ENCODE assay signal across 37 cellular contexts in the genomic region with DNA sequence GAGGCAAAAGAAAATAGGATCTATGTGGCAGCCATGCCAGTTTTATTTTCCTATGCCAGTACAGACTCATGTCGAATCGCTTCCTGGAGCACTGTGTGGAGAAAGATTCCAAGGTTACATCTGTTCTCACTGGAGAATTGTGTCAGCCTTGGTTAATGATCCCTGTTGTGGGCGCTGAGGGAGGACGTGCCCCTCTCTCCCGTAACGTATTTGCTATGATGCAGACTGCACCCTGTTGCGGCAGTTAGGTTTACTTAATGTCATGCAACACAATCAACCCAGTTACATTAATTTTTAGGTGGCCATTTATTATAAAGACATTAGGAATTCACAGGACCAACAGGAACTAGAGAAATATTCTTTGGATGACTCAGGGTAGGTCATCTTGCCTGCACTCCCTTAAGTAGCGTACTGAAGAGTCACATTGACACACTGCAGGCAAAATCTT.
DNase-seq lines count a peak whose midpoint lies in the region; ATAC-seq, FAIRE-seq and TF ChIP-seq lines count a peak whose summit lies in the region.
"Had no signal": no experiment of that assay in that cellular context is flagged by ENCODE, and none has a peak within 500 bp of the region (broad histone marks: within the 10 kb centered on the region; RNA-seq: fewer than 3 reads in every experiment).

No MANE protein-coding gene starts in this region.

- H3F3A ChIP-seq in SK-N-SH (replicated peaks; ENCODE audit: insufficient read depth) (no peaks in the 10 kb centered on the region), GM23338 (replicated peaks; ENCODE audit: low read depth) (no peaks in the 10 kb centered on the region)

- no peak overlapping the region for H2BK120ac ChIP-seq in neuronal stem cell (ENCODE audit: low read depth, low read length)

- H2BK5ac ChIP-seq in neuronal stem cell (ENCODE audit: low read length): no peak overlapping the region

- H2AK5ac ChIP-seq in neuronal stem cell (ENCODE audit: low read depth, low read length): no peak overlapping the region

- no peaks in the 10 kb centered on the region for H3K4me1 ChIP-seq in SK-N-SH (ENCODE audit: control insufficient read depth in 1 of 2, insufficient read depth in 2 of 2, low read depth in 1 of 2, low read length in 1 of 2)
- H3K4me1 ChIP-seq in mucosa of descending colon (ENCODE audit: low read depth): no peaks in the 10 kb centered on the region
- no peaks in the 10 kb centered on the region for H3K4me1 ChIP-seq in GM23338 (ENCODE audit: insufficient read depth)
- H3K4me1 ChIP-seq in body of pancreas: no peaks in the 10 kb centered on the region
- H3K4me1 ChIP-seq in neuronal stem cell (ENCODE audit: control insufficient read depth in 2 of 2, insufficient read depth in 1 of 2, low read depth in 1 of 2, low read length in 2 of 2): no peaks in the 10 kb centered on the region
- H3K4me1 ChIP-seq: esophagus muscularis mucosa, HAP-1, pancreas, upper lobe of right lung had no signal

- no peak overlapping the region for H4K91ac ChIP-seq in neuronal stem cell (ENCODE audit: low read depth, low read length, poor library complexity)

- TF ChIP-seq RAD21 in SK-N-SH (IDR thresholded peaks at IDR 0.05; ENCODE audit: low read length): no peak

- H3K9me3 Mint-ChIP-seq in GM23338: no peaks in the 10 kb centered on the region
- H3K9me3 Mint-ChIP-seq: endodermal cell had no signal

- H3K9me3 ChIP-seq in SK-N-SH: no peaks in the 10 kb centered on the region
- H3K9me3 ChIP-seq in mucosa of descending colon: no peaks in the 10 kb centered on the region
- no peaks in the 10 kb centered on the region for H3K9me3 ChIP-seq in body of pancreas
- H3K9me3 ChIP-seq in neuronal stem cell (replicated peaks in 1 of 2; ENCODE audit: control insufficient read depth in 2 of 2, insufficient read depth in 1 of 2, low read depth in 1 of 2, low read length in 2 of 2): no peaks in the 10 kb centered on the region
- H3K9me3 ChIP-seq: HAP-1, pancreas, upper lobe of right lung had no signal

- no peaks in the 10 kb centered on the region for H3K36me3 ChIP-seq in SK-N-SH (replicated peaks in 1 of 2; ENCODE audit: control insufficient read depth in 1 of 2, insufficient read depth in 2 of 2, low read length in 1 of 2)
- no peaks in the 10 kb centered on the region for H3K36me3 ChIP-seq in mucosa of descending colon (ENCODE audit: low read depth)
- H3K36me3 ChIP-seq in GM23338 (ENCODE audit: insufficient read depth): no peaks in the 10 kb centered on the region
- no peaks in the 10 kb centered on the region for H3K36me3 ChIP-seq in body of pancreas (replicated peaks in 1 of 2; ENCODE audit: insufficient read depth in 1 of 2, low read depth in 2 of 2)
- H3K36me3 ChIP-seq in neuronal stem cell (replicated peaks in 1 of 2; ENCODE audit: control insufficient read depth in 2 of 2, insufficient read depth in 2 of 2, low read length in 2 of 2): no peaks in the 10 kb centered on the region
- H3K36me3 ChIP-seq: esophagus muscularis mucosa, HAP-1, pancreas, upper lobe of right lung had no signal

- H3K4me3 ChIP-seq in SK-N-SH (ENCODE audit: low read depth in 2 of 2, low read length in 1 of 2): no peak overlapping the region
- no peak overlapping the region for H3K4me3 ChIP-seq in epithelial cell of esophagus (ENCODE audit: low read length)
- H3K4me3 ChIP-seq in mucosa of descending colon: no peak overlapping the region
- no peak overlapping the region for H3K4me3 ChIP-seq in GM23338
- no peak overlapping the region for H3K4me3 ChIP-seq in body of pancreas
- no peak overlapping the region for H3K4me3 ChIP-seq in neuronal stem cell (ENCODE audit: low read length in 2 of 2)
- H3K4me3 ChIP-seq: esophagus muscularis mucosa, HAP-1, pancreas, skin epidermis, upper lobe of right lung had no signal

- no peak overlapping the region for H3K4me2 ChIP-seq in SK-N-SH
- no peak overlapping the region for H3K4me2 ChIP-seq in GM23338
- H3K4me2 ChIP-seq in neuronal stem cell (ENCODE audit: insufficient read depth, low read length, poor library complexity, severe bottlenecking): no peak overlapping the region

- TF ChIP-seq EP300 in SK-N-SH (IDR thresholded peaks at IDR 0.05; ENCODE audit: borderline replicate concordance in 1 of 2, low read depth in 1 of 2, low read length in 1 of 2): no peak

- peak overlapping the region in 1 of 2 experiments; percentile 21; a peak in 1 of 4 replicates for H3K27ac ChIP-seq in SK-N-SH (ENCODE audit: low read depth in 2 of 2, low read length in 1 of 2)
- no peak overlapping the region for H3K27ac ChIP-seq in GM23338 (ENCODE audit: low read depth)
- no peak overlapping the region for H3K27ac ChIP-seq in body of pancreas
- no peak overlapping the region for H3K27ac ChIP-seq in neuronal stem cell (replicated peaks; ENCODE audit: low read length)
- H3K27ac ChIP-seq: C4-2B, esophagus muscularis mucosa, pancreas, skin epidermis, upper lobe of right lung had no signal

- H3K9ac ChIP-seq in SK-N-SH: no peak overlapping the region
- no peak overlapping the region for H3K9ac ChIP-seq in neuronal stem cell (ENCODE audit: low read depth, low read length, poor library complexity)

- no peak overlapping the region for H3K18ac ChIP-seq in neuronal stem cell (ENCODE audit: low read length)

- WGBS in SK-N-SH (ENCODE audit: low lambda C conversion rate): 73% methylated on average over 8 of the region's 8 CpGs
- WGBS in body of pancreas, 2 donors: 75 to 80% methylated on average over 8 of the region's 8 CpGs
- WGBS in neuronal stem cell (ENCODE audit: extremely low coverage in 2 of 2, insufficient read length in 2 of 2, insufficient replicate concordance in 1 of 2), 2 donors: no CpG with 5 or more reads among the region's 8 CpGs

- no peak overlapping the region for H3K23ac ChIP-seq in neuronal stem cell (ENCODE audit: low read depth, low read length, poor library complexity)

- H2BK15ac ChIP-seq in neuronal stem cell (ENCODE audit: low read length): no peak overlapping the region

- intact Hi-C loops in mucosa of descending colon (cut with DNase I, micrococcal nuclease): no loop called here
- intact Hi-C loops in body of pancreas (cut with DNase I): no loop called here

- no peak for FAIRE-seq in urothelium cell line (lab: Jason Lieb, UNC)
- FAIRE-seq: pancreas had no signal

- H3K27me3 ChIP-seq in SK-N-SH (ENCODE audit: insufficient read depth): no peaks in the 10 kb centered on the region
- H3K27me3 ChIP-seq in GM23338 (ENCODE audit: insufficient read depth): no peaks in the 10 kb centered on the region
- H3K27me3 ChIP-seq in body of pancreas: no peaks in the 10 kb centered on the region
- no peaks in the 10 kb centered on the region for H3K27me3 ChIP-seq in neuronal stem cell (ENCODE audit: control insufficient read depth in 3 of 3, insufficient read depth in 3 of 3, low read depth in 1 of 3, low read length in 3 of 3)
- H3K27me3 ChIP-seq: esophagus muscularis mucosa, pancreas, upper lobe of right lung had no signal

- no peaks in the 10 kb centered on the region for H3K27me3 Mint-ChIP-seq in GM23338 (ENCODE audit: insufficient read depth, low read depth, poor library complexity)
- H3K27me3 Mint-ChIP-seq: activated CD8-positive, alpha-beta memory T cell treated with anti-CD3 and anti-CD28 coated beads, Interleukin-2, amount 10 ng/mL, durations not matched to agents 7 days and 5 days; central memory CD8-positive, alpha-beta T cell; dendritic cell treated with granulocyte-macrophage colony-stimulating factor and Interleukin-4, amounts not matched to agents 40 ng/mL and 50 ng/mL, for 4 days; T-cell had no signal

- peak; percentile 61 for DNase-seq in HT1080 (ENCODE audit: low read depth)
- DNase-seq in SK-N-SH: no peak
- peak; percentile 38 for DNase-seq in epithelial cell of esophagus (ENCODE audit: low read depth)
- peak; percentile 13 for DNase-seq in urothelium cell line (ENCODE audit: low spot score)
- DNase-seq in mucosa of descending colon: no peak
- no peak for DNase-seq in GM23338 (ENCODE audit: low spot score)
- DNase-seq in body of pancreas: no peak
- DNase-seq in neuronal stem cell (ENCODE audit: low spot score): no peak
- DNase-seq: activated CD4-positive, alpha-beta T cell treated with anti-CD3 and anti-CD28 coated beads, Interleukin-2, amount 50 U/mL, for 4 hours; activated CD4-positive, CD25-positive, alpha-beta regulatory T cell; activated CD8-positive, alpha-beta memory T cell treated with anti-CD3 and anti-CD28 coated beads, Interleukin-2, amount 10 ng/mL, durations not matched to agents 7 days and 5 days; activated gamma-delta T cell; activated naive CD8-positive, alpha-beta T cell treated with anti-CD3 and anti-CD28 coated beads for 36 hours; activated T-cell treated with anti-CD3 and anti-CD28 coated beads, Interleukin-2, amount 50 U/mL, for 4 hours; aorta; COR-L47; DMS79; endodermal cell; foreskin melanocyte; Kasumi-1; left colon; mammary epithelial cell; NCI-H1048; NCI-H446; NCI-H774; nephron progenitor cell; pancreas; retina; stimulated activated naive CD8-positive, alpha-beta T cell treated with anti-CD3 and anti-CD28 coated beads, Interleukin-15, Interleukin-2, amounts not matched to agents 100 U/mL and 50 U/mL, for 24 hours; T-cell; upper lobe of right lung had no signal

- H3K36me3 Mint-ChIP-seq in GM23338 (ENCODE audit: low read depth): no peaks in the 10 kb centered on the region
- H3K36me3 Mint-ChIP-seq: activated CD8-positive, alpha-beta memory T cell treated with anti-CD3 and anti-CD28 coated beads, Interleukin-2, amount 10 ng/mL, durations not matched to agents 7 days and 5 days; activated naive CD8-positive, alpha-beta T cell treated with anti-CD3 and anti-CD28 coated beads for 36 hours; T-cell had no signal

- H3K27ac Mint-ChIP-seq in GM23338: no peak overlapping the region
- H3K27ac Mint-ChIP-seq: activated CD8-positive, alpha-beta memory T cell treated with anti-CD3 and anti-CD28 coated beads, Interleukin-2, amount 10 ng/mL, durations not matched to agents 7 days and 5 days; activated naive CD8-positive, alpha-beta T cell treated with anti-CD3 and anti-CD28 coated beads for 36 hours; dendritic cell treated with granulocyte-macrophage colony-stimulating factor and Interleukin-4, amounts not matched to agents 40 ng/mL and 50 ng/mL, for 4 days; endodermal cell; nephron progenitor cell; T-cell had no signal

- no peak for TF ChIP-seq POLR2A in body of pancreas (IDR thresholded peaks at IDR 0.05)

- H3K4me1 Mint-ChIP-seq in GM23338: no peaks in the 10 kb centered on the region
- H3K4me1 Mint-ChIP-seq: activated CD8-positive, alpha-beta memory T cell treated with anti-CD3 and anti-CD28 coated beads, Interleukin-2, amount 10 ng/mL, durations not matched to agents 7 days and 5 days; activated naive CD8-positive, alpha-beta T cell treated with anti-CD3 and anti-CD28 coated beads for 36 hours; central memory CD8-positive, alpha-beta T cell; endodermal cell; nephron progenitor cell; T-cell had no signal

- H4K8ac ChIP-seq in neuronal stem cell (ENCODE audit: low read depth, low read length): no peak overlapping the region

- ATAC-seq in mucosa of descending colon (no peak), GM23338 (no peak), body of pancreas (no peak)
- ATAC-seq: activated CD8-positive, alpha-beta memory T cell treated with anti-CD3 and anti-CD28 coated beads, Interleukin-2, amount 10 ng/mL, durations not matched to agents 7 days and 5 days; activated T-cell treated with anti-CD3 and anti-CD28 coated beads, Interleukin-2, amount 50 U/mL, for 4 hours; left colon; pancreas; stimulated activated naive CD8-positive, alpha-beta T cell treated with anti-CD3 and anti-CD28 coated beads, Interleukin-15, Interleukin-2, amounts not matched to agents 100 U/mL and 50 U/mL, for 24 hours; T-cell; upper lobe of right lung had no signal

- H3K79me1 ChIP-seq in neuronal stem cell (ENCODE audit: low read depth, low read length): no peaks in the 10 kb centered on the region

- TF ChIP-seq CTCF in SK-N-SH (IDR thresholded peaks at IDR 0.05) (no peak), epithelial cell of esophagus (IDR thresholded peaks at IDR 0.05; ENCODE audit: insufficient read depth, low read depth, low read length, missing control alignments) (no peak), mucosa of descending colon (IDR thresholded peaks at IDR 0.05) (no peak), GM23338 (conservative IDR thresholded peaks at IDR 0.05; ENCODE audit: low read depth in 2 of 2) (no peak), body of pancreas (IDR thresholded peaks at IDR 0.05) (no peak)

- H2BK12ac ChIP-seq in neuronal stem cell (ENCODE audit: low read length): no peak overlapping the region

- H3K4me3 Mint-ChIP-seq in GM23338: no peak overlapping the region
- H3K4me3 Mint-ChIP-seq: activated CD8-positive, alpha-beta memory T cell treated with anti-CD3 and anti-CD28 coated beads, Interleukin-2, amount 10 ng/mL, durations not matched to agents 7 days and 5 days; activated naive CD8-positive, alpha-beta T cell treated with anti-CD3 and anti-CD28 coated beads for 36 hours; activated T-cell treated with anti-CD3 and anti-CD28 coated beads, Interleukin-2, amount 50 U/mL, for 4 hours; central memory CD8-positive, alpha-beta T cell; dendritic cell treated with granulocyte-macrophage colony-stimulating factor and Interleukin-4, amounts not matched to agents 40 ng/mL and 50 ng/mL, for 4 days; endodermal cell; nephron progenitor cell; T-cell had no signal

- POLR2A ChIA-PET in SK-N-SH (lab: Yijun Ruan, JAX): no interaction called here

- no peak overlapping the region for H3K4ac ChIP-seq in neuronal stem cell (ENCODE audit: low read length)

- H2AFZ ChIP-seq in SK-N-SH (ENCODE audit: low read depth): peak overlapping the region; percentile 37; the same call in 1 of the 2 replicates
- H2AFZ ChIP-seq in GM23338: no peak overlapping the region
- H2AFZ ChIP-seq in neuronal stem cell (ENCODE audit: low read length): no peak overlapping the region

- CTCF ChIA-PET in SK-N-SH (lab: Yijun Ruan, JAX): interaction anchor here (0.7 kb wide), 1 partner anchor 13 kb away, joined by 3 read pairs; no protein-coding TSS in a partner anchor

- H4K20me1 ChIP-seq in SK-N-SH (ENCODE audit: insufficient read depth): no peaks in the 10 kb centered on the region
- no peaks in the 10 kb centered on the region for H4K20me1 ChIP-seq in GM23338 (replicated peaks; ENCODE audit: insufficient read depth)

- H3K9me2 ChIP-seq in SK-N-SH: no peaks in the 10 kb centered on the region
- no peaks in the 10 kb centered on the region for H3K9me2 ChIP-seq in GM23338 (ENCODE audit: insufficient read depth)

- no peak overlapping the region for H3K14ac ChIP-seq in neuronal stem cell (ENCODE audit: low read length)

- H3K79me2 ChIP-seq in SK-N-SH (ENCODE audit: insufficient read depth) (no peaks in the 10 kb centered on the region), GM23338 (replicated peaks; ENCODE audit: insufficient read depth) (no peaks in the 10 kb centered on the region)

Comparison
In these comparisons a context has a peak if more than half of its experiments do, and no peak if none do; other contexts are left out.
1. DNase-seq: peak in HT1080 (single experiment), epithelial cell of esophagus (single experiment) and urothelium cell line (single experiment); none in SK-N-SH (single experiment), mucosa of descending colon (0 of 3), GM23338 (single experiment), body of pancreas (0 of 4) and neuronal stem cell (single experiment).